In genomic region chr1:170481000-170481399, GRCh38 we compare ENCODE assay signal across 19 cellular contexts.
"Had no signal": no experiment of that assay in that cellular context is flagged by ENCODE, and none has a peak within 500 bp of the region (broad histone marks: within the 10 kb centered on the region; RNA-seq: fewer than 3 reads in every experiment).

No MANE protein-coding gene starts in this region.

- H3K4me1 Mint-ChIP-seq: IgD-negative memory B cell had no signal

- H3K9me3 ChIP-seq: SJSA1 had no signal

- H3K27me3 ChIP-seq: SJSA1 had no signal

- H3K4me1 ChIP-seq: SJSA1 had no signal

- H3K4me3 Mint-ChIP-seq: IgD-negative memory B cell had no signal

- DNase-seq: KBM-7, MV-4-11, NCI-H1048, NCI-H1105, NCI-H1436 treated with DMSO at 0.1 percent for 48 hours, NCI-H1694, NCI-H2029 treated with DMSO at 0.1 percent for 48 hours, NCI-H2171 treated with DMSO at 0.1 percent for 48 hours, NCI-H2227 treated with DMSO at 0.1 percent for 48 hours, NCI-H524, NCI-H526 treated with DMSO at 0.1 percent for 48 hours, NCI-H748 treated with DMSO at 0.1 percent for 48 hours, Right ventricle myocardium superior, RPMI8226, SIG-M5 had no signal

- H3K36me3 ChIP-seq: SJSA1 had no signal

- H3K27ac Mint-ChIP-seq: IgD-negative memory B cell had no signal

- H3K36me3 Mint-ChIP-seq: IgD-negative memory B cell had no signal

- ATAC-seq: HepG2 had no signal

- H3K9me3 Mint-ChIP-seq: IgD-negative memory B cell had no signal

- H3K27ac ChIP-seq: SJSA1, SK-N-MC had no signal

- H3K4me3 ChIP-seq: SJSA1, SK-N-MC had no signal
